8 cellular contexts compared by ENCODE assay signal in genomic region chr1:200483491-200484143, GRCh38.
DNase-seq lines count a peak whose midpoint lies in the region; ATAC-seq lines count a peak whose summit lies in the region.

No MANE protein-coding gene starts in this region.

- H3K27me3 Mint-ChIP-seq in effector memory CD8-positive, alpha-beta T cell, result peaks cover 21 to 45% of the 10 kb centered on the region in 2 donors

- H3K9me3 Mint-ChIP-seq in effector memory CD8-positive, alpha-beta T cell, result no peaks in the 10 kb centered on the region

- in situ Hi-C loops in G401 (cut with HindIII; ENCODE audit: low sequenced_read_pairs), result no loop called here

- no peak overlapping the region for H3K4me3 Mint-ChIP-seq in effector memory CD8-positive, alpha-beta T cell

- H3K36me3 Mint-ChIP-seq in effector memory CD8-positive, alpha-beta T cell (ENCODE audit: insufficient read depth), result no peaks in the 10 kb centered on the region

- H3K27ac Mint-ChIP-seq in effector memory CD8-positive, alpha-beta T cell, result no peak overlapping the region

- H3K4me1 Mint-ChIP-seq in effector memory CD8-positive, alpha-beta T cell (ENCODE audit: low read depth in 2 of 2), result peaks cover 1 to 5% of the 10 kb centered on the region in 2 donors

- peak; percentile 98 for ATAC-seq in GM21367 (IDR thresholded peaks at IDR 0.05; ENCODE audit: unreplicated experiment)
- peak; percentile 99 for ATAC-seq in HG03469 (IDR thresholded peaks at IDR 0.05; ENCODE audit: unreplicated experiment)
- ATAC-seq in effector memory CD8-positive, alpha-beta T cell (replicated peaks), result peak; percentile 88

- peak; percentile 85 for DNase-seq in DMS53 treated with DMSO at 0.1 percent for 48 hours (lab: John Stamatoyannopoulos, UW; ENCODE audit: unreplicated experiment)
- DNase-seq in UCSD-AML1 (lab: John Stamatoyannopoulos, UW; ENCODE audit: unreplicated experiment), result peak; percentile 19
- no peak for DNase-seq in effector memory CD8-positive, alpha-beta T cell
- peak; percentile 80 for DNase-seq in stimulated activated CD4-positive, alpha-beta T cell treated with anti-CD3 and anti-CD28 coated beads, Interleukin-15, amount 100 ng/mL, for 24 hours
- no peak for DNase-seq in NCI-H446 treated with DMSO at 0.1 percent for 48 hours (lab: John Stamatoyannopoulos, UW)
- DNase-seq in G401 (ENCODE audit: low spot score), result no peak

Comparison
In these comparisons a context has a peak if more than half of its experiments do, and no peak if none do; other contexts are left out.
1. DNase-seq: peak in DMS53 treated with DMSO at 0.1 percent for 48 hours (single experiment), UCSD-AML1 (single experiment) and stimulated activated CD4-positive, alpha-beta T cell treated with anti-CD3 and anti-CD28 coated beads, Interleukin-15, amount 100 ng/mL, for 24 hours (single experiment); none in effector memory CD8-positive, alpha-beta T cell (0 of 3), NCI-H446 treated with DMSO at 0.1 percent for 48 hours (single experiment) and G401 (single experiment).
2. Peak in every context shown above with its lines, with median percentiles within 50 percentile points of each other: ATAC-seq.